9 cellular contexts compared by ENCODE assay signal in genomic region chr16:24975428-24975889, GRCh38. TPM values are rescaled to one million over a fixed set of nuclear protein-coding genes. Genes with fewer than 3 reads are reported as not detected.
DNase-seq lines count a peak whose midpoint lies in the region; ATAC-seq and TF ChIP-seq lines count a peak whose summit lies in the region.
"Had no signal": no experiment of that assay in that cellular context is flagged by ENCODE, and none has a peak within 500 bp of the region (broad histone marks: within the 10 kb centered on the region; RNA-seq: fewer than 3 reads in every experiment).

No MANE protein-coding gene starts in this region.

- H3K27ac ChIP-seq in endodermal cell (ENCODE audit: low read depth, low read length) = no peak overlapping the region

- H3K36me3 Mint-ChIP-seq in endodermal cell (ENCODE audit: low read depth) = peaks cover 42% of the 10 kb centered on the region

- no peak overlapping the region for H3K9ac ChIP-seq in endodermal cell (ENCODE audit: extremely low read depth, low read length, poor library complexity, severe bottlenecking)

- H3K27ac Mint-ChIP-seq in endodermal cell = peak overlapping the region; percentile 12

- H3K4me1 Mint-ChIP-seq in endodermal cell = peaks cover 28% of the 10 kb centered on the region

- DNase-seq in CD1c-positive myeloid dendritic cell (ENCODE audit: extremely low spot score) (peak; percentile 30), endodermal cell (no peak), NCI-H1048 (lab: John Stamatoyannopoulos, UW) (no peak), NCI-H82 (lab: John Stamatoyannopoulos, UW) (no peak), T-helper 9 cell (no peak)
- DNase-seq: stimulated activated naive CD4-positive, alpha-beta T cell had no signal

- H3K4me3 ChIP-seq in endodermal cell (ENCODE audit: low read length) = no peak overlapping the region

- no peaks in the 10 kb centered on the region for H3K9me3 ChIP-seq in endodermal cell (ENCODE audit: control insufficient read depth, low read length)

- no peaks in the 10 kb centered on the region for H3K27me3 ChIP-seq in endodermal cell (ENCODE audit: control insufficient read depth, insufficient read depth, low read length, poor library complexity, severe bottlenecking)

- ATAC-seq in GM19035 (IDR thresholded peaks at IDR 0.05; ENCODE audit: unreplicated experiment) (peak; percentile 64), HG03175 (IDR thresholded peaks at IDR 0.05; ENCODE audit: unreplicated experiment) (peak; percentile 66), HG03039 (IDR thresholded peaks at IDR 0.05; ENCODE audit: unreplicated experiment) (no peak)

- no peak for TF ChIP-seq CTCF in endodermal cell (conservative IDR thresholded peaks at IDR 0.05)

- H3K9me3 Mint-ChIP-seq in endodermal cell = no peaks in the 10 kb centered on the region

- WGBS in endodermal cell (ENCODE audit: insufficient coverage in 1 of 2, insufficient read length in 1 of 2), 2 experiments = 95 to 96% methylated on average over 3 to 4 of the region's 4 CpGs

- no peaks in the 10 kb centered on the region for H3K27me3 Mint-ChIP-seq in endodermal cell (ENCODE audit: insufficient read depth)

- peaks cover 3% of the 10 kb centered on the region for H3K4me1 ChIP-seq in endodermal cell (ENCODE audit: control insufficient read depth, insufficient read depth, low read length)

- peaks cover 48% of the 10 kb centered on the region for H3K36me3 ChIP-seq in endodermal cell (ENCODE audit: control insufficient read depth, insufficient read depth, low read length)

- H3K4me3 Mint-ChIP-seq in endodermal cell = no peak overlapping the region

RNA-seq across cellular contexts. Expression of gene ARHGAP17, which starts 39.7 kb away (rescaled TPM):
- total RNA-seq in endodermal cell = 100 to 1,000 TPM in 1 of 2 donors, 10 to 100 TPM in 1; 95.0 to 106 TPM
- 59.0 TPM for polyA plus RNA-seq in endodermal cell (2013, experiment 1 of 2)
- polyA plus RNA-seq in endodermal cell (2013, experiment 2 of 2) = 53.9 TPM
